Comparison of ENCODE assay signal across 7 cellular contexts in genomic region chr12:95634622-95635621, GRCh38.
DNase-seq lines count a peak whose midpoint lies in the region; ATAC-seq, FAIRE-seq and TF ChIP-seq lines count a peak whose summit lies in the region.

No MANE protein-coding gene starts in this region.

- FAIRE-seq in small intestine (lab: Jason Lieb, UNC), result no peak

- H3K9ac ChIP-seq in fibroblast of lung (ENCODE audit: insufficient read depth, low read length), result no peak overlapping the region

- H3K27ac ChIP-seq in fibroblast of lung (ENCODE audit: insufficient read depth, low read length) (no peak overlapping the region), small intestine (ENCODE audit: low read depth in 1 of 2, low read length in 1 of 2) (peak overlapping the region; percentile 24 to 71)

- H3K4me3 ChIP-seq in fibroblast of lung (replicated peaks in 1 of 4; ENCODE audit: control extremely low read depth in 1 of 4, insufficient read depth in 1 of 4, low read depth in 3 of 4, low read length in 4 of 4), result no peak overlapping the region
- H3K4me3 ChIP-seq in small intestine (ENCODE audit: low read depth in 1 of 2, low read length in 2 of 2), result no peak overlapping the region

- ATAC-seq in GM21423 (IDR thresholded peaks at IDR 0.05; ENCODE audit: unreplicated experiment), result peak; percentile 83
- ATAC-seq in GM21526 (IDR thresholded peaks at IDR 0.05; ENCODE audit: low FRiP score, unreplicated experiment), result no peak

- H3K4me1 ChIP-seq in fibroblast of lung (ENCODE audit: control insufficient read depth, extremely low read depth, insufficient read depth, low read length) (peaks cover 6% of the 10 kb centered on the region), small intestine (ENCODE audit: control insufficient read depth in 2 of 2, insufficient read depth in 1 of 2, low read depth in 1 of 2, low read length in 1 of 2) (peaks cover 0 to 4% of the 10 kb centered on the region in 2 donors)

- H4K20me1 ChIP-seq in fibroblast of lung (ENCODE audit: control insufficient read depth, extremely low read depth, insufficient read depth, low read length), result no peaks in the 10 kb centered on the region

- H3K9me3 ChIP-seq in fibroblast of lung (ENCODE audit: control insufficient read depth, insufficient read depth, low read depth, low read length), result no peaks in the 10 kb centered on the region
- H3K9me3 ChIP-seq in small intestine (ENCODE audit: control insufficient read depth, low read depth), result no peaks in the 10 kb centered on the region

- H2AFZ ChIP-seq in fibroblast of lung (ENCODE audit: low read length), result no peak overlapping the region

- TF ChIP-seq CTCF in fibroblast of lung (conservative IDR thresholded peaks at IDR 0.05 in 1 of 2, IDR thresholded peaks at IDR 0.05 in 1 of 2; ENCODE audit: low read depth in 1 of 2, low read length in 2 of 2), result no peak

- H3K27me3 ChIP-seq in fibroblast of lung (ENCODE audit: control insufficient read depth, insufficient read depth, low read length) (no peaks in the 10 kb centered on the region), small intestine (ENCODE audit: control insufficient read depth in 2 of 2, insufficient read depth in 2 of 2, low read length in 2 of 2) (no peaks in the 10 kb centered on the region)

- peak; percentile 51 for DNase-seq in NCI-H226
- DNase-seq in fibroblast of lung (ENCODE audit: low read depth in 2 of 2), result peak; percentile 4 to 67
- peak; percentile 94 for DNase-seq in small intestine
- no peak for DNase-seq in NCI-H2081 treated with DMSO at 0.1 percent for 48 hours (lab: John Stamatoyannopoulos, UW)
- DNase-seq in NCI-H2107 (lab: John Stamatoyannopoulos, UW), result no peak

- H3K36me3 ChIP-seq in fibroblast of lung (ENCODE audit: control insufficient read depth, insufficient read depth, low read length) (no peaks in the 10 kb centered on the region), small intestine (ENCODE audit: control insufficient read depth in 2 of 2, insufficient read depth in 2 of 2, low read length in 2 of 2) (no peaks in the 10 kb centered on the region)

- no peaks in the 10 kb centered on the region for H3K79me2 ChIP-seq in fibroblast of lung (ENCODE audit: control insufficient read depth, insufficient read depth, low read length)

- no peak overlapping the region for H3K4me2 ChIP-seq in fibroblast of lung (ENCODE audit: extremely low read depth, insufficient read depth, low read length)

- WGBS in small intestine, 3 donors, result 31 to 62% (median 45%) methylated on average over 9 of the region's 9 CpGs

Comparison
In these comparisons a context has a peak if more than half of its experiments do, and no peak if none do; other contexts are left out.
1. DNase-seq: peak in NCI-H226 (single experiment), fibroblast of lung (2 of 2) and small intestine (single experiment); none in NCI-H2081 treated with DMSO at 0.1 percent for 48 hours (single experiment) and NCI-H2107 (single experiment).